Comparison of ENCODE assay signal across 13 cellular contexts in the genomic region with DNA sequence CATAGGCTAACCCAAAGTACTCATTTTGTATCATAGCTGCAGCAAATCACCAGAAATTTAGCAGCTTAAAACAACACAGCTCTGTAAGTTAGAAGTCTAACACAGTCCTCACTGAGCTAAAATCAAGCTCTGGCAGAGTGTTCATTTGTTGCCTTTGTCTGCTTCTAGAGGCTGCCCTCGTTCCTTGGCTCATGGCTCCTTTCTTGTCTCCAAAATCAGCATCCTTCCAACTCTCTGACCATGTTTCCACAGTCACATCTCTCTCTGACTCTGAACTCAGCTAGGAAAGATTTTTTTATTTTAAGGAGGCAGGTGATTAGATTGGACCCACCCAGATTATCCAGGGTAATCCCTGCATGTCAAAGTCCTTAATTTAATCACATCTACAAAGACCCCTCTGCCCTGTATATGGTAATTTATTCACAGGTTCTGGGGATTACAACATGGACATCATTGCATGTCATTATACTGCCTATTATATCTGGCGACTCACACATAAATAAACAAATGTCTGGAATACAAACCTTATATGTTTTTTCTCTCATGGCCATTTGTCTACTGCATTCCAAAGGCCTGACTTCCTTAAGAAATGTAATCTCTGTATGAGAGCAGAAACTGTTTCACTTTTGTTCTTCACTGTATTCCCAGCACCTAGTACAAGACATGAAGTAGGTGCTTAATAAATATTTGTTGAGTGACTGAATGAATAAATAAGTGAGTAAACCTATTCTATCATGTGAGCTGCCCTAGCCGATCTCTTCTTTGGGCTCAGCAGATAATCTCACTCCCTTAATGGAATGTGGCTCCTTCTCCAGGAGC. TPM values are rescaled to one million over a fixed set of nuclear protein-coding genes. Genes with fewer than 3 reads are reported as not detected.
DNase-seq lines count a peak whose midpoint lies in the region; ATAC-seq and TF ChIP-seq lines count a peak whose summit lies in the region.
"Had no signal": no experiment of that assay in that cellular context is flagged by ENCODE, and none has a peak within 500 bp of the region (broad histone marks: within the 10 kb centered on the region; RNA-seq: fewer than 3 reads in every experiment).

No MANE protein-coding gene starts in this region.

- H3K27ac ChIP-seq in PC-9, result peak overlapping the region; percentile 81
- H3K27ac ChIP-seq in mesenchymal stem cell (ENCODE audit: low read length, poor library complexity, severe bottlenecking), result peak overlapping the region; percentile 49

- H3K4ac ChIP-seq in mesenchymal stem cell (ENCODE audit: low read depth in 1 of 2, low read length in 2 of 2), result peak overlapping the region in 1 of 2 experiments; percentile 4

- no peaks in the 10 kb centered on the region for H3K36me3 Mint-ChIP-seq in dendritic cell treated with granulocyte-macrophage colony-stimulating factor and Interleukin-4, amounts not matched to agents 40 ng/mL and 50 ng/mL, for 4 days (ENCODE audit: low read depth)

- no peak overlapping the region for H4K91ac ChIP-seq in mesenchymal stem cell (ENCODE audit: low read length)

- in situ Hi-C loops in ACHN (cut with HindIII; ENCODE audit: low pct_ligation_motif_present, low pct_unique_long_range_greater_than_20kb, low sequenced_read_pairs), result no loop called here

- H3K36me3 ChIP-seq in BJ (ENCODE audit: control insufficient read depth, insufficient read depth, low read length), result no peaks in the 10 kb centered on the region
- no peaks in the 10 kb centered on the region for H3K36me3 ChIP-seq in PC-9 (ENCODE audit: low read depth)
- H3K36me3 ChIP-seq in mesenchymal stem cell (ENCODE audit: control insufficient read depth in 1 of 2, insufficient read depth in 2 of 2, low read depth in 1 of 2, low read length in 2 of 2), result no peaks in the 10 kb centered on the region
- H3K36me3 ChIP-seq: BE2C had no signal

- H2BK5ac ChIP-seq in mesenchymal stem cell (ENCODE audit: low read depth, low read length, poor library complexity, severe bottlenecking), result peak overlapping the region; percentile 36

- DNase-seq in BJ (ENCODE audit: low read depth) (peak; percentile 65), PC-9 (peak in 1 of 2 experiments; percentile 94), mesenchymal stem cell (peak; percentile 91), ACHN (no peak)
- DNase-seq: activated T-cell treated with anti-CD3 and anti-CD28 coated beads, Interleukin-2, amount 50 U/mL, for 4 hours; BE2C; mesendoderm; NCI-H1694 treated with DMSO at 0.1 percent for 48 hours; posterior cingulate gyrus had no signal

- H2BK12ac ChIP-seq in mesenchymal stem cell (ENCODE audit: low read length in 2 of 2), result peak overlapping the region; percentile 29 to 78

- H3K79me1 ChIP-seq in mesenchymal stem cell (replicated peaks; ENCODE audit: low read length, poor library complexity, severe bottlenecking), result no peaks in the 10 kb centered on the region

- H3K27me3 Mint-ChIP-seq in dendritic cell treated with granulocyte-macrophage colony-stimulating factor and Interleukin-4, amounts not matched to agents 40 ng/mL and 50 ng/mL, for 4 days, result peaks cover 16% of the 10 kb centered on the region

- intact Hi-C loops in PC-9 (cut with micrococcal nuclease; ENCODE audit: unreplicated experiment), result no loop called here
- intact Hi-C loops in dendritic cell treated with granulocyte-macrophage colony-stimulating factor and Interleukin-4, amounts not matched to agents 40 ng/mL and 50 ng/mL, for 4 days (cut with micrococcal nuclease), result no loop called here

- peak overlapping the region; percentile 28 for H3K27ac Mint-ChIP-seq in dendritic cell treated with granulocyte-macrophage colony-stimulating factor and Interleukin-4, amounts not matched to agents 40 ng/mL and 50 ng/mL, for 4 days

- H3K23ac ChIP-seq in mesenchymal stem cell (ENCODE audit: low read length in 2 of 2), result no peak overlapping the region

- H2BK120ac ChIP-seq in mesenchymal stem cell (ENCODE audit: low read depth, low read length), result peak overlapping the region; percentile 44

- no peaks in the 10 kb centered on the region for H3K9me3 ChIP-seq in PC-9 (ENCODE audit: insufficient read depth, low read depth)
- H3K9me3 ChIP-seq in mesenchymal stem cell (ENCODE audit: control insufficient read depth, low read length), result no peaks in the 10 kb centered on the region
- H3K9me3 ChIP-seq: BE2C had no signal

- H3K9ac ChIP-seq in mesenchymal stem cell (ENCODE audit: low read length), result peak overlapping the region; percentile 38

- peak overlapping the region; percentile 23 for H2AK5ac ChIP-seq in mesenchymal stem cell (ENCODE audit: low read length, severe bottlenecking)

- CTCF ChIA-PET in BJ (lab: Yijun Ruan, JAX), result interaction anchor here (0.9 kb wide), 2 partner anchors 33 to 34 kb away, joined by 3 to 4 read pairs; no protein-coding TSS in a partner anchor
- CTCF ChIA-PET in PC-9 (lab: Charles Lee), result interaction anchor here (0.7 kb wide), 1 partner anchor 1984 kb away, joined by 7 read pairs; no protein-coding TSS in a partner anchor

- H3K4me1 ChIP-seq in PC-9 (replicated peaks; ENCODE audit: insufficient read depth) (peaks cover 59% of the 10 kb centered on the region), mesenchymal stem cell (ENCODE audit: control insufficient read depth, insufficient read depth, low read depth, low read length) (peaks cover 9% of the 10 kb centered on the region)

- H2AFZ ChIP-seq in PC-9 (peak overlapping the region; percentile 46; the same call in 1 of the 2 replicates), mesenchymal stem cell (ENCODE audit: low read depth, low read length) (no peak overlapping the region)

- no peak overlapping the region for H3K4me3 Mint-ChIP-seq in dendritic cell treated with granulocyte-macrophage colony-stimulating factor and Interleukin-4, amounts not matched to agents 40 ng/mL and 50 ng/mL, for 4 days
- H3K4me3 Mint-ChIP-seq: activated T-cell treated with anti-CD3 and anti-CD28 coated beads, Interleukin-2, amount 50 U/mL, for 4 hours had no signal

- no peak overlapping the region for H2BK15ac ChIP-seq in mesenchymal stem cell (ENCODE audit: low read depth, poor library complexity, severe bottlenecking)

- H3K27me3 ChIP-seq in BJ (ENCODE audit: control insufficient read depth, insufficient read depth, low read length) (no peaks in the 10 kb centered on the region), PC-9 (ENCODE audit: insufficient read depth, low read depth) (no peaks in the 10 kb centered on the region), mesenchymal stem cell (ENCODE audit: control insufficient read depth in 1 of 2, insufficient read depth in 1 of 2, low read length in 2 of 2) (no peaks in the 10 kb centered on the region)

- 0% methylated on average over 1 of the region's 3 CpGs for WGBS in mesenchymal stem cell

- H3K4me2 ChIP-seq in PC-9, result peak overlapping the region; percentile 44
- no peak overlapping the region for H3K4me2 ChIP-seq in mesenchymal stem cell (ENCODE audit: low read length, poor library complexity, severe bottlenecking)

- H3K14ac ChIP-seq in mesenchymal stem cell (ENCODE audit: low read length in 2 of 2), result no peak overlapping the region

- BruUV-seq in PC-9 (replicated peaks; lab: Mats Ljungman, UMichigan), result no TSS peak

- no peaks in the 10 kb centered on the region for H3K79me2 ChIP-seq in PC-9 (ENCODE audit: low read depth)

- POLR2A ChIA-PET in BJ (lab: Charles Lee), result no interaction called here
- POLR2A ChIA-PET in PC-9 (lab: Charles Lee; ENCODE audit: unreplicated experiment), result interaction anchor here (0.7 kb wide), 1 partner anchor 21 kb away, joined by 3 read pairs; no protein-coding TSS in a partner anchor

- no peak for ATAC-seq in GM18511 (IDR thresholded peaks at IDR 0.05; ENCODE audit: unreplicated experiment)
- no peak for ATAC-seq in GM21528 (IDR thresholded peaks at IDR 0.05; ENCODE audit: low FRiP score, unreplicated experiment)
- no peak for ATAC-seq in activated CD4-positive, CD25-positive, alpha-beta regulatory T cell treated with anti-CD3 and anti-CD28 coated beads, Interleukin-2, amount 50 U/mL, for 24 hours
- ATAC-seq: activated T-cell treated with anti-CD3 and anti-CD28 coated beads, Interleukin-2, amount 50 U/mL, for 4 hours had no signal

- no peak for TF ChIP-seq CTCF in BJ (IDR thresholded peaks at IDR 0.05; ENCODE audit: insufficient read depth, low read depth, low read length)
- TF ChIP-seq CTCF in PC-9 (conservative IDR thresholded peaks at IDR 0.05), result no peak

- peaks cover 23% of the 10 kb centered on the region for H3K4me1 Mint-ChIP-seq in dendritic cell treated with granulocyte-macrophage colony-stimulating factor and Interleukin-4, amounts not matched to agents 40 ng/mL and 50 ng/mL, for 4 days (ENCODE audit: low read depth)

- peaks cover 19% of the 10 kb centered on the region for H3F3A ChIP-seq in PC-9 (ENCODE audit: insufficient read depth, low read depth)

- no peaks in the 10 kb centered on the region for H4K20me1 ChIP-seq in PC-9 (ENCODE audit: insufficient read depth)

- H3K4me3 ChIP-seq in BJ (ENCODE audit: low read depth, low read length) (no peak overlapping the region), PC-9 (no peak overlapping the region), mesenchymal stem cell (ENCODE audit: insufficient read depth in 1 of 2, low read depth in 1 of 2, low read length in 2 of 2) (no peak overlapping the region)

- no peaks in the 10 kb centered on the region for H3K9me2 ChIP-seq in PC-9 (ENCODE audit: insufficient read depth)

- H3K18ac ChIP-seq in mesenchymal stem cell (ENCODE audit: low read depth in 1 of 2, low read length in 2 of 2), result peak overlapping the region; percentile 53 to 61

- H3K9me3 Mint-ChIP-seq in dendritic cell treated with granulocyte-macrophage colony-stimulating factor and Interleukin-4, amounts not matched to agents 40 ng/mL and 50 ng/mL, for 4 days, result peaks cover 9% of the 10 kb centered on the region
- H3K9me3 Mint-ChIP-seq: activated T-cell treated with anti-CD3 and anti-CD28 coated beads, Interleukin-2, amount 50 U/mL, for 4 hours had no signal

- H4K8ac ChIP-seq in mesenchymal stem cell (ENCODE audit: low read length), result peak overlapping the region; percentile 42

RNA-seq across cellular contexts. Expression of gene UACA, which starts 15.1 kb away (rescaled TPM):
- 143 and 162 TPM in 2 replicates for polyA plus RNA-seq in BJ (2011; rRNA removed)
- polyA minus RNA-seq in BJ (2011; rRNA and poly(A)+ RNA removed), result 315 and 474 TPM in 2 replicates
- 59.9 and 64.5 TPM in 2 replicates for total RNA-seq in PC-9 (2021)
- polyA plus RNA-seq in mesenchymal stem cell (2013, experiment 1 of 2), result 56.0 TPM
- 52.3 TPM for polyA plus RNA-seq in mesenchymal stem cell (2013, experiment 2 of 2)
